23 cellular contexts compared by ENCODE assay signal in the genomic region with DNA sequence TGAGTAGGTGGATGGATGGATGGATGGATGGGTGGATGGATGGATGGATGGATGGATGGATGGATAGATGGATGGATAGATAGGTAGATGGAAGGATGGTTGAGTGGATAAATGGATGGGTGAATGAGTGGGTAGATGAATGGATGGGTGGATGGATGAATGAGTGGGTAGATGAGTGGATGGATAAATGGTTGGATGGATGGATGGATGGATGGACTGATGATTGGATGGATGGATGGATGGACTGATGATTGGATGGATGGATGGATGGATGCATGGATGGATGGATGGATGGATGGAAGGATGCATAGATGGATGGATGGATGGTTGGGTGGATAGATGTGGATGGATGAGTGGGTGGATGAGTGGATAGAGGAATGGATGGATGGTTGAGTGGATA. TPM values are rescaled to one million over a fixed set of nuclear protein-coding genes. Genes with fewer than 3 reads are reported as not detected.
DNase-seq lines count a peak whose midpoint lies in the region; TF ChIP-seq lines count a peak whose summit lies in the region.
"Had no signal": no experiment of that assay in that cellular context is flagged by ENCODE, and none has a peak within 500 bp of the region (broad histone marks: within the 10 kb centered on the region; RNA-seq: fewer than 3 reads in every experiment).

No MANE protein-coding gene starts in this region.

- H3K36me3 ChIP-seq in HEK293 (ENCODE audit: control insufficient read depth in 2 of 2, insufficient read depth in 1 of 2, low read length in 2 of 2) (no peaks in the 10 kb centered on the region), mammary epithelial cell (ENCODE audit: insufficient read depth, low read length) (no peaks in the 10 kb centered on the region), transverse colon (no peaks in the 10 kb centered on the region)
- H3K36me3 ChIP-seq: BE2C had no signal

- DNase-seq in RWPE1 (ENCODE audit: low spot score) (no peak), mammary epithelial cell (no peak), epithelial cell of prostate (ENCODE audit: low read depth, low spot score) (no peak), HCEC 1CT (no peak), transverse colon (no peak)
- DNase-seq in activated CD4-positive, alpha-beta memory T cell treated with anti-CD3 and anti-CD28 coated beads for 36 hours: no peak
- DNase-seq: 8988T; ACHN; AML-193; BE2C; Calu3; CD4-positive, alpha-beta T cell; COR-L47; DMS53; DND-41; GOT3; H7; HFFc6 had no signal

- H3K4me1 ChIP-seq in HEK293 (ENCODE audit: control insufficient read depth, insufficient read depth, low read length): no peaks in the 10 kb centered on the region
- H3K4me1 ChIP-seq in mammary epithelial cell (ENCODE audit: insufficient read depth, low read length): peaks cover 38% of the 10 kb centered on the region
- H3K4me1 ChIP-seq in transverse colon: peaks cover 0 to 7% (median 2%) of the 10 kb centered on the region in 4 donors
- H3K4me1 ChIP-seq: BE2C had no signal

- H3K4me3 Mint-ChIP-seq in activated CD4-positive, alpha-beta memory T cell treated with anti-CD3 and anti-CD28 coated beads for 36 hours: no peak overlapping the region
- H3K4me3 Mint-ChIP-seq: CD4-positive, alpha-beta T cell; CD8-positive, alpha-beta memory T cell; HFFc6 had no signal

- no peaks in the 10 kb centered on the region for H3K79me2 ChIP-seq in mammary epithelial cell (ENCODE audit: insufficient read depth, low read length)

- TF ChIP-seq EP300 in transverse colon (IDR thresholded peaks at IDR 0.05; ENCODE audit: low read depth): no peak

- H3K4me1 Mint-ChIP-seq in activated CD4-positive, alpha-beta memory T cell treated with anti-CD3 and anti-CD28 coated beads for 36 hours (ENCODE audit: low read depth): no peaks in the 10 kb centered on the region
- H3K4me1 Mint-ChIP-seq: CD14-positive monocyte; CD8-positive, alpha-beta memory T cell had no signal

- H3K9me3 ChIP-seq in HEK293 (ENCODE audit: control insufficient read depth, insufficient read depth, low read depth, low read length) (no peaks in the 10 kb centered on the region), mammary epithelial cell (replicated peaks; ENCODE audit: insufficient read depth, low read length) (peaks cover 13% of the 10 kb centered on the region), transverse colon (no peaks in the 10 kb centered on the region)
- H3K9me3 ChIP-seq: BE2C had no signal

- no peak overlapping the region for H2AFZ ChIP-seq in mammary epithelial cell (ENCODE audit: low read depth, low read length)

- intact Hi-C loops in mammary epithelial cell (cut with micrococcal nuclease) (no loop called here), transverse colon (cut with DNase I; ENCODE audit: low total_unique reads) (no loop called here)
- intact Hi-C loops in activated CD4-positive, alpha-beta memory T cell treated with anti-CD3 and anti-CD28 coated beads for 36 hours (cut with micrococcal nuclease): no loop called here

- CTCF ChIA-PET in HEK293 (lab: Yijun Ruan, JAX) (interaction anchor here (2.0 kb wide), 1 partner anchor 11 kb away, joined by 14 read pairs; no protein-coding TSS in a partner anchor), RWPE1 (lab: Yijun Ruan, JAX) (interaction anchor here (1.4 to 1.5 kb wide), 2 partner anchors 11 kb away, joined by 5 to 7 read pairs; no protein-coding TSS in a partner anchor), mammary epithelial cell (lab: Charles Lee; ENCODE audit: low non-redundant PET) (no interaction called here)
- CTCF ChIA-PET in activated CD4-positive, alpha-beta memory T cell treated with anti-CD3 and anti-CD28 coated beads for 36 hours (lab: Charles Lee): interaction anchor here (1.0 to 1.8 kb wide), 5 partner anchors 11 to 180 kb away, joined by 3 to 10 read pairs (median 5); no protein-coding TSS in a partner anchor

- no peak overlapping the region for H3K27ac ChIP-seq in HEK293 (ENCODE audit: extremely low read depth, low read depth, low read length)
- H3K27ac ChIP-seq in RWPE1: peak overlapping the region; percentile 89; the same call in 1 of the 2 replicates
- H3K27ac ChIP-seq in mammary epithelial cell (ENCODE audit: insufficient read depth, low read depth, low read length): no peak overlapping the region
- peak overlapping the region; percentile 62 for H3K27ac ChIP-seq in epithelial cell of prostate
- H3K27ac ChIP-seq in transverse colon: no peak overlapping the region
- H3K27ac ChIP-seq: A549; BLaER1 treated with 17β-estradiol and CSF1 and Interleukin-3, amounts not matched to agents 10 nM and 100 nM had no signal

- dilution Hi-C loops in mammary epithelial cell (cut with HindIII; ENCODE audit: low sequenced_read_pairs): no loop called here

- in situ Hi-C loops in mammary epithelial cell (cut with MboI; ENCODE audit: low sequenced_read_pairs in 2 of 2): no loop called here
- in situ Hi-C loops in transverse colon (cut with MboI; ENCODE audit: low pct_ligation_motif_present in 1 of 4, low pct_unique_long_range_greater_than_20kb in 1 of 4, low sequenced_read_pairs in 3 of 4): loop anchor here in 1 of 4 donors (25.0 kb wide), 1 partner anchor 109 kb away; no protein-coding TSS in a partner anchor

- H3K9me3 Mint-ChIP-seq in activated CD4-positive, alpha-beta memory T cell treated with anti-CD3 and anti-CD28 coated beads for 36 hours: peaks cover 7% of the 10 kb centered on the region
- H3K9me3 Mint-ChIP-seq: CD4-positive, alpha-beta T cell; HFFc6 had no signal

- H3K27me3 Mint-ChIP-seq in activated CD4-positive, alpha-beta memory T cell treated with anti-CD3 and anti-CD28 coated beads for 36 hours: peaks cover 2% of the 10 kb centered on the region
- H3K27me3 Mint-ChIP-seq: CD4-positive, alpha-beta T cell had no signal

- no TSS peak for BruUV-seq in mammary epithelial cell (replicated peaks; lab: Mats Ljungman, UMichigan)

- H3K36me3 Mint-ChIP-seq in activated CD4-positive, alpha-beta memory T cell treated with anti-CD3 and anti-CD28 coated beads for 36 hours: no peaks in the 10 kb centered on the region

- no peak overlapping the region for H3K27ac Mint-ChIP-seq in activated CD4-positive, alpha-beta memory T cell treated with anti-CD3 and anti-CD28 coated beads for 36 hours
- H3K27ac Mint-ChIP-seq: CD4-positive, alpha-beta T cell; HFFc6 had no signal

- TF ChIP-seq CTCF in HEK293 (tag by site-specific recombination; IDR thresholded peaks at IDR 0.05) (no peak), RWPE1 (conservative IDR thresholded peaks at IDR 0.05; ENCODE audit: low read depth) (no peak), mammary epithelial cell (conservative IDR thresholded peaks at IDR 0.05 in 1 of 2, IDR thresholded peaks at IDR 0.05 in 1 of 2; ENCODE audit: extremely low read depth in 1 of 2, insufficient read depth in 1 of 2, low read depth in 1 of 2, low read length in 2 of 2) (no peak), transverse colon (IDR thresholded peaks at IDR 0.05) (no peak)

- no peaks in the 10 kb centered on the region for H4K20me1 ChIP-seq in mammary epithelial cell (ENCODE audit: insufficient read depth, low read length)
- H4K20me1 ChIP-seq: BLaER1 treated with 17β-estradiol and CSF1 and Interleukin-3, amounts not matched to agents 10 nM and 100 nM had no signal

- no peak overlapping the region for H3K9ac ChIP-seq in mammary epithelial cell (ENCODE audit: insufficient read depth, low read length)
- H3K9ac ChIP-seq: BLaER1 treated with 17β-estradiol and CSF1 and Interleukin-3, amounts not matched to agents 10 nM and 100 nM had no signal

- H3K4me2 ChIP-seq in mammary epithelial cell (ENCODE audit: insufficient read depth, low read depth, low read length): peak overlapping the region; percentile 3
- H3K4me2 ChIP-seq: A549; BLaER1 treated with 17β-estradiol and CSF1 and Interleukin-3, amounts not matched to agents 10 nM and 100 nM had no signal

- H3K4me3 ChIP-seq in HEK293 (ENCODE audit: low read depth, low read length) (no peak overlapping the region), mammary epithelial cell (replicated peaks in 1 of 3; ENCODE audit: insufficient read depth in 1 of 3, low read depth in 2 of 3, low read length in 3 of 3) (no peak overlapping the region), transverse colon (no peak overlapping the region)
- H3K4me3 ChIP-seq: A549; BLaER1 treated with 17β-estradiol and CSF1 and Interleukin-3, amounts not matched to agents 10 nM and 100 nM had no signal

- POLR2A ChIA-PET in HEK293 (lab: Yijun Ruan, JAX) (no interaction called here), RWPE1 (lab: Yijun Ruan, JAX; ENCODE audit: low non-redundant PET) (no interaction called here)
- POLR2A ChIA-PET in activated CD4-positive, alpha-beta memory T cell treated with anti-CD3 and anti-CD28 coated beads for 36 hours (lab: Charles Lee): no interaction called here

- H3K27me3 ChIP-seq in mammary epithelial cell (ENCODE audit: insufficient read depth, low read length) (no peaks in the 10 kb centered on the region), transverse colon (no peaks in the 10 kb centered on the region)
- H3K27me3 ChIP-seq: BE2C; BLaER1 treated with 17β-estradiol and CSF1 and Interleukin-3, amounts not matched to agents 10 nM and 100 nM had no signal

- TF ChIP-seq POLR2A in transverse colon (IDR thresholded peaks at IDR 0.05): no peak

TF ChIP-seq in HEK293, 187 proteins besides CTCF, POLR2A, EP300 and RAD21 (continues in another document):
- TF ChIP-seq EGR2 (tag by site-specific recombination; IDR thresholded peaks at IDR 0.05; ENCODE audit: low read depth) (peak; percentile 73; the same call in 1 of the 2 replicates), ZBTB17 (tag by site-specific recombination; IDR thresholded peaks at IDR 0.05) (peak; percentile 100), ZFHX2 (tag by site-specific recombination; conservative IDR thresholded peaks at IDR 0.05) (peak; percentile 40), ZNF366 (tag by site-specific recombination; conservative IDR thresholded peaks at IDR 0.05) (peak; percentile 98)

RNA-seq across cellular contexts. Expression of a gene that starts 13.2 kb away (rescaled TPM):
- total RNA-seq in mammary epithelial cell: 100 to 1,000 TPM; 103 to 209 TPM
- polyA plus RNA-seq in mammary epithelial cell: 57.2 TPM
- polyA minus RNA-seq in mammary epithelial cell: 4.9 TPM
- 1 to 10 TPM in 2 of 4 donors, not detected in 2; 1.4 to 4.1 TPM for total RNA-seq in transverse colon
- not detected for total RNA-seq in activated CD4-positive, alpha-beta memory T cell treated with anti-CD3 and anti-CD28 coated beads for 36 hours
- total RNA-seq: CD4-positive, alpha-beta T cell; CD8-positive, alpha-beta memory T cell; H7; HFFc6 had no signal
- polyA plus RNA-seq: CD14-positive monocyte; CD8-positive, alpha-beta memory T cell had no signal

RNA-seq across cellular contexts. Expression of a gene that starts 17.2 kb away (rescaled TPM):
- total RNA-seq in mammary epithelial cell (10 to 100 TPM in 1 of 2 donors, 1 to 10 TPM in 1; 8.8 to 44.7 TPM), transverse colon (10 to 100 TPM in 1 of 4 donors, 1 to 10 TPM in 1, not detected in 2; 3.5 to 35.9 TPM)
- 34.8 TPM for polyA plus RNA-seq in mammary epithelial cell
- 4.3 TPM for polyA minus RNA-seq in mammary epithelial cell
- total RNA-seq in activated CD4-positive, alpha-beta memory T cell treated with anti-CD3 and anti-CD28 coated beads for 36 hours: not detected
- total RNA-seq: H7, HFFc6 had no signal
- polyA plus RNA-seq: A549; CD8-positive, alpha-beta memory T cell had no signal

RNA-seq across cellular contexts. Expression of a gene that starts 31.3 kb away (rescaled TPM):
- total RNA-seq in mammary epithelial cell (1 to 10 TPM in 1 of 2 donors, under 1 TPM in 1; 0.17 to 2.0 TPM), transverse colon (10 to 100 TPM; 12.3 to 69.6 (median 23.2) TPM)
- not detected for polyA plus RNA-seq in mammary epithelial cell
- polyA minus RNA-seq in mammary epithelial cell: not detected
- total RNA-seq in activated CD4-positive, alpha-beta memory T cell treated with anti-CD3 and anti-CD28 coated beads for 36 hours: 100 to 1,000 TPM; 179 to 181 TPM
- total RNA-seq: Calu3 had no signal

RNA-seq across cellular contexts. Expression of a gene that starts 57.8 kb away (rescaled TPM):
- 100 to 1,000 TPM; 550 to 659 TPM for total RNA-seq in mammary epithelial cell
- 569 TPM for polyA plus RNA-seq in mammary epithelial cell
- polyA minus RNA-seq in mammary epithelial cell: 834 TPM
- total RNA-seq in transverse colon: 1,000 to 10,000 TPM in 2 of 4 donors, 100 to 1,000 TPM in 2; 548 to 1,794 (median 1,176) TPM
- total RNA-seq in activated CD4-positive, alpha-beta memory T cell treated with anti-CD3 and anti-CD28 coated beads for 36 hours: 10 to 100 TPM; 52.0 to 58.7 TPM

Comparison
In these comparisons a context has a peak if more than half of its experiments do, and no peak if none do; other contexts are left out.
1. H3K27ac ChIP-seq: peak in RWPE1 (single experiment) and epithelial cell of prostate (single experiment); none in HEK293 (single experiment), mammary epithelial cell (single experiment) and transverse colon (0 of 4).
2. RNA of a gene that starts 13.2 kb away (total RNA-seq): 103 to 209 TPM in mammary epithelial cell; 1.4 to 4.1 TPM in transverse colon and not detected in activated CD4-positive, alpha-beta memory T cell treated with anti-CD3 and anti-CD28 coated beads for 36 hours; every median in the first group is over 10 times any median in the second.
3. RNA of a gene that starts 31.3 kb away (total RNA-seq): 179 to 181 TPM in activated CD4-positive, alpha-beta memory T cell treated with anti-CD3 and anti-CD28 coated beads for 36 hours and 12.3 to 69.6 TPM in transverse colon; 0.17 to 2.0 TPM in mammary epithelial cell; every median in the first group is over 4 times any median in the second.